1 cellular context compared by ENCODE assay signal in genomic region chrX:103254171-103254824, GRCh38.
TF ChIP-seq lines count a peak whose summit lies in the region.

No MANE protein-coding gene starts in this region.

TF ChIP-seq in HepG2, 621 proteins besides CTCF, POLR2A, EP300 and RAD21 (continues in another document):
- TF ChIP-seq ZNF280D (CRISPR knock-in tag; IDR thresholded peaks at IDR 0.05) (peak; percentile 40; the same call in 1 of the 2 replicates), ZNF83 (CRISPR knock-in tag; IDR thresholded peaks at IDR 0.05; ENCODE audit: borderline replicate concordance) (no peak), TOE1 (CRISPR knock-in tag; IDR thresholded peaks at IDR 0.05) (no peak), ZFAT (CRISPR knock-in tag; conservative IDR thresholded peaks at IDR 0.05) (no peak), REL (CRISPR knock-in tag; conservative IDR thresholded peaks at IDR 0.05) (no peak), NFE2 (CRISPR knock-in tag; IDR thresholded peaks at IDR 0.05) (no peak), RFX3 (CRISPR knock-in tag; IDR thresholded peaks at IDR 0.05) (no peak), ZNF484 (CRISPR knock-in tag; IDR thresholded peaks at IDR 0.05; ENCODE audit: borderline replicate concordance, low read depth) (no peak), ZNF234 (CRISPR knock-in tag; conservative IDR thresholded peaks at IDR 0.05) (no peak), PAWR (CRISPR knock-in tag; IDR thresholded peaks at IDR 0.05; ENCODE audit: borderline replicate concordance) (no peak), ZNF350 (CRISPR knock-in tag; IDR thresholded peaks at IDR 0.05; ENCODE audit: borderline replicate concordance, low read depth) (no peak), DDIT3 (CRISPR knock-in tag; IDR thresholded peaks at IDR 0.05) (no peak), SCMH1 (CRISPR knock-in tag; IDR thresholded peaks at IDR 0.05; ENCODE audit: borderline replicate concordance) (no peak), SP2 (CRISPR knock-in tag; IDR thresholded peaks at IDR 0.05) (no peak), ZNF17 (CRISPR knock-in tag; IDR thresholded peaks at IDR 0.05) (no peak), HES4 (CRISPR knock-in tag; IDR thresholded peaks at IDR 0.05; ENCODE audit: borderline replicate concordance) (no peak), MXD4 (CRISPR knock-in tag; IDR thresholded peaks at IDR 0.05) (no peak), KLF15 (CRISPR knock-in tag; IDR thresholded peaks at IDR 0.05; ENCODE audit: borderline replicate concordance) (no peak), ZBTB21 (CRISPR knock-in tag; IDR thresholded peaks at IDR 0.05) (no peak), NFIB (CRISPR knock-in tag; IDR thresholded peaks at IDR 0.05; ENCODE audit: borderline replicate concordance) (no peak), ZNF382 (CRISPR knock-in tag; IDR thresholded peaks at IDR 0.05; ENCODE audit: borderline replicate concordance) (no peak), ZNF205 (CRISPR knock-in tag; IDR thresholded peaks at IDR 0.05) (no peak), SPEN (CRISPR knock-in tag; IDR thresholded peaks at IDR 0.05; ENCODE audit: low read depth) (peak; percentile 10; the same call in 1 of the 2 replicates), ZFP36 (IDR thresholded peaks at IDR 0.05; ENCODE audit: borderline replicate concordance, low read depth, low read length, partially characterized antibody) (no peak), RFXAP (CRISPR knock-in tag; IDR thresholded peaks at IDR 0.05; ENCODE audit: borderline replicate concordance) (no peak), ZMYM4 (CRISPR knock-in tag; IDR thresholded peaks at IDR 0.05) (no peak), ATF7-NPFF (CRISPR knock-in tag; IDR thresholded peaks at IDR 0.05; ENCODE audit: low read depth) (no peak), MXD1 (CRISPR knock-in tag; IDR thresholded peaks at IDR 0.05) (no peak), ZNF207 (IDR thresholded peaks at IDR 0.05; ENCODE audit: borderline replicate concordance) (no peak), ZBTB1 (CRISPR knock-in tag; IDR thresholded peaks at IDR 0.05; ENCODE audit: borderline replicate concordance) (no peak), SP1 (IDR thresholded peaks at IDR 0.05) (no peak), SP1 (CRISPR knock-in tag; IDR thresholded peaks at IDR 0.05) (no peak), NR2C2 (CRISPR knock-in tag; IDR thresholded peaks at IDR 0.05; ENCODE audit: borderline replicate concordance) (no peak), ZNF550 (CRISPR knock-in tag; IDR thresholded peaks at IDR 0.05; ENCODE audit: borderline replicate concordance) (no peak), KLF11 (CRISPR knock-in tag; IDR thresholded peaks at IDR 0.05) (no peak), DNMT1 (CRISPR knock-in tag; IDR thresholded peaks at IDR 0.05) (no peak), GATAD1 (CRISPR knock-in tag; IDR thresholded peaks at IDR 0.05) (no peak), ZNF562 (CRISPR knock-in tag; IDR thresholded peaks at IDR 0.05; ENCODE audit: borderline replicate concordance) (no peak), TARDBP (CRISPR knock-in tag; IDR thresholded peaks at IDR 0.05) (peak; percentile 49; the same call in 1 of the 2 replicates), ZNF180 (CRISPR knock-in tag; IDR thresholded peaks at IDR 0.05; ENCODE audit: borderline replicate concordance, low read depth) (no peak), EHMT2 (IDR thresholded peaks at IDR 0.05; ENCODE audit: borderline replicate concordance, low read depth, low read length) (no peak), FOXP4 (CRISPR knock-in tag; IDR thresholded peaks at IDR 0.05) (0 out of 2 replicates have a peak, but pooled peaks have one; percentile 12), ZNF124 (CRISPR knock-in tag; IDR thresholded peaks at IDR 0.05) (no peak), FIP1L1 (IDR thresholded peaks at IDR 0.05; ENCODE audit: borderline replicate concordance, insufficient read depth, low read depth, low read length) (no peak), ZNF724P (CRISPR knock-in tag; IDR thresholded peaks at IDR 0.05; ENCODE audit: borderline replicate concordance) (no peak), ZNF354B (CRISPR knock-in tag; IDR thresholded peaks at IDR 0.05) (no peak), CC2D1A (CRISPR knock-in tag; IDR thresholded peaks at IDR 0.05) (no peak), NFYC (CRISPR knock-in tag; IDR thresholded peaks at IDR 0.05) (no peak), MZF1 (CRISPR knock-in tag; IDR thresholded peaks at IDR 0.05; ENCODE audit: borderline replicate concordance) (no peak), SP5 (CRISPR knock-in tag; IDR thresholded peaks at IDR 0.05; ENCODE audit: borderline replicate concordance, low read depth) (peak; percentile 37; the same call in 1 of the 2 replicates), ZNF430 (CRISPR knock-in tag; IDR thresholded peaks at IDR 0.05) (no peak), SAP130 (CRISPR knock-in tag; IDR thresholded peaks at IDR 0.05; ENCODE audit: low read depth) (peak; percentile 34; the same call in 1 of the 2 replicates), TEAD3 (CRISPR knock-in tag; optimal IDR thresholded peaks at IDR 0.05; ENCODE audit: borderline replicate concordance) (no peak)
- TF ChIP-seq, protein P1, sequence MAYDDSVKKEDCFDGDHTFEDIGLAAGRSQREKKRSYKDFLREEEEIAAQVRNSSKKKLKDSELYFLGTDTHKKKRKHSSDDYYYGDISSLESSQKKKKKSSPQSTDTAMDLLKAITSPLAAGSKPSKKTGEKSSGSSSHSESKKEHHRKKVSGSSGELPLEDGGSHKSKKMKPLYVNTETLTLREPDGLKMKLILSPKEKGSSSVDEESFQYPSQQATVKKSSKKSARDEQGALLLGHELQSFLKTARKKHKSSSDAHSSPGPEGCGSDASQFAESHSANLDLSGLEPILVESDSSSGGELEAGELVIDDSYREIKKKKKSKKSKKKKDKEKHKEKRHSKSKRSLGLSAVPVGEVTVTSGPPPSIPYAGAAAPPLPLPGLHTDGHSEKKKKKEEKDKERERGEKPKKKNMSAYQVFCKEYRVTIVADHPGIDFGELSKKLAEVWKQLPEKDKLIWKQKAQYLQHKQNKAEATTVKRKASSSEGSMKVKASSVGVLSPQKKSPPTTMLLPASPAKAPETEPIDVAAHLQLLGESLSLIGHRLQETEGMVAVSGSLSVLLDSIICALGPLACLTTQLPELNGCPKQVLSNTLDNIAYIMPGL (CRISPR knock-in tag; IDR thresholded peaks at IDR 0.05; ENCODE audit: borderline replicate concordance in 1 of 2, low read depth in 1 of 2): peak in 1 of 2 experiments; percentile 6; a peak in 1 of 4 replicates
- TF ChIP-seq, protein P2, sequence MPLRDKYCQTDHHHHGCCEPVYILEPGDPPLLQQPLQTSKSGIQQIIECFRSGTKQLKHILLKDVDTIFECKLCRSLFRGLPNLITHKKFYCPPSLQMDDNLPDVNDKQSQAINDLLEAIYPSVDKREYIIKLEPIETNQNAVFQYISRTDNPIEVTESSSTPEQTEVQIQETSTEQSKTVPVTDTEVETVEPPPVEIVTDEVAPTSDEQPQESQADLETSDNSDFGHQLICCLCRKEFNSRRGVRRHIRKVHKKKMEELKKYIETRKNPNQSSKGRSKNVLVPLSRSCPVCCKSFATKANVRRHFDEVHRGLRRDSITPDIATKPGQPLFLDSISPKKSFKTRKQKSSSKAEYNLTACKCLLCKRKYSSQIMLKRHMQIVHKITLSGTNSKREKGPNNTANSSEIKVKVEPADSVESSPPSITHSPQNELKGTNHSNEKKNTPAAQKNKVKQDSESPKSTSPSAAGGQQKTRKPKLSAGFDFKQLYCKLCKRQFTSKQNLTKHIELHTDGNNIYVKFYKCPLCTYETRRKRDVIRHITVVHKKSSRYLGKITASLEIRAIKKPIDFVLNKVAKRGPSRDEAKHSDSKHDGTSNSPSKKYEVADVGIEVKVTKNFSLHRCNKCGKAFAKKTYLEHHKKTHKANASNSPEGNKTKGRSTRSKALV (CRISPR knock-in tag; IDR thresholded peaks at IDR 0.05): no peak
- TF ChIP-seq, protein P3, sequence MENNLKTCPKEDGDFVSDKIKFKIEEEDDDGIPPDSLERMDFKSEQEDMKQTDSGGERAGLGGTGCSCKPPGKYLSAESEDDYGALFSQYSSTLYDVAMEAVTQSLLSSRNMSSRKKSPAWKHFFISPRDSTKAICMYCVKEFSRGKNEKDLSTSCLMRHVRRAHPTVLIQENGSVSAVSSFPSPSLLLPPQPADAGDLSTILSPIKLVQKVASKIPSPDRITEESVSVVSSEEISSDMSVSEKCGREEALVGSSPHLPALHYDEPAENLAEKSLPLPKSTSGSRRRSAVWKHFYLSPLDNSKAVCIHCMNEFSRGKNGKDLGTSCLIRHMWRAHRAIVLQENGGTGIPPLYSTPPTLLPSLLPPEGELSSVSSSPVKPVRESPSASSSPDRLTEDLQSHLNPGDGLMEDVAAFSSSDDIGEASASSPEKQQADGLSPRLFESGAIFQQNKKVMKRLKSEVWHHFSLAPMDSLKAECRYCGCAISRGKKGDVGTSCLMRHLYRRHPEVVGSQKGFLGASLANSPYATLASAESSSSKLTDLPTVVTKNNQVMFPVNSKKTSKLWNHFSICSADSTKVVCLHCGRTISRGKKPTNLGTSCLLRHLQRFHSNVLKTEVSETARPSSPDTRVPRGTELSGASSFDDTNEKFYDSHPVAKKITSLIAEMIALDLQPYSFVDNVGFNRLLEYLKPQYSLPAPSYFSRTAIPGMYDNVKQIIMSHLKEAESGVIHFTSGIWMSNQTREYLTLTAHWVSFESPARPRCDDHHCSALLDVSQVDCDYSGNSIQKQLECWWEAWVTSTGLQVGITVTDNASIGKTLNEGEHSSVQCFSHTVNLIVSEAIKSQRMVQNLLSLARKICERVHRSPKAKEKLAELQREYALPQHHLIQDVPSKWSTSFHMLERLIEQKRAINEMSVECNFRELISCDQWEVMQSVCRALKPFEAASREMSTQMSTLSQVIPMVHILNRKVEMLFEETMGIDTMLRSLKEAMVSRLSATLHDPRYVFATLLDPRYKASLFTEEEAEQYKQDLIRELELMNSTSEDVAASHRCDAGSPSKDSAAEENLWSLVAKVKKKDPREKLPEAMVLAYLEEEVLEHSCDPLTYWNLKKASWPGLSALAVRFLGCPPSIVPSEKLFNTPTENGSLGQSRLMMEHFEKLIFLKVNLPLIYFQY (CRISPR knock-in tag; IDR thresholded peaks at IDR 0.05; ENCODE audit: borderline replicate concordance): no peak
- TF ChIP-seq, protein P4, sequence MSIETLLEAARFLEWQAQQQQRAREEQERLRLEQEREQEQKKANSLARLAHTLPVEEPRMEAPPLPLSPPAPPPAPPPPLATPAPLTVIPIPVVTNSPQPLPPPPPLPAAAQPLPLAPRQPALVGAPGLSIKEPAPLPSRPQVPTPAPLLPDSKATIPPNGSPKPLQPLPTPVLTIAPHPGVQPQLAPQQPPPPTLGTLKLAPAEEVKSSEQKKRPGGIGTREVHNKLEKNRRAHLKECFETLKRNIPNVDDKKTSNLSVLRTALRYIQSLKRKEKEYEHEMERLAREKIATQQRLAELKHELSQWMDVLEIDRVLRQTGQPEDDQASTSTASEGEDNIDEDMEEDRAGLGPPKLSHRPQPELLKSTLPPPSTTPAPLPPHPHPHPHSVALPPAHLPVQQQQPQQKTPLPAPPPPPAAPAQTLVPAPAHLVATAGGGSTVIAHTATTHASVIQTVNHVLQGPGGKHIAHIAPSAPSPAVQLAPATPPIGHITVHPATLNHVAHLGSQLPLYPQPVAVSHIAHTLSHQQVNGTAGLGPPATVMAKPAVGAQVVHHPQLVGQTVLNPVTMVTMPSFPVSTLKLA (IDR thresholded peaks at IDR 0.05): no peak
